Comparison of ENCODE assay signal across 1 cellular context in the genomic region with DNA sequence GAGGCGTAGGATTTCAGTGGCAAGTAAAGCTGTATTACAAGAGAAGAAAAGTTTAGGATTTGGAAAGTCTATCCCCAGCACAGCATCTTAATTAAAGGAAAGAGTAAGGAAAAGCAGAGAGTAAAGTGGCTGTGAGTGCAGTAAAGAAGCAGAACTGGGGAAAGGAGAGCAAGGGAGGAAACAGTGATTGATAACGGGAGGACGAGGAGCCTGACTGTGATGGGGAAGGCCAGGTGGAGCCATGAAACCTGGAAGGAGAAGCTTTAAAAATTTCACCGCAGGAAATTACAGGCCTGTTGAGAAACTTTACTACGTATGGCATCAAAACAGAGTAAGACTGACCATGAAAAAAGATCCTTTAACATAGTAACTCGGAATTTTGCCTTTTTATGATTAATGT.
TF ChIP-seq lines count a peak whose summit lies in the region.

No MANE protein-coding gene starts in this region.

TF ChIP-seq in H1, 55 proteins besides CTCF, POLR2A, EP300 and RAD21:
- no peak for TF ChIP-seq SIRT6 (IDR thresholded peaks at IDR 0.05; ENCODE audit: low read length)
TF ChIP-seq in H1: peak in this region for 0.
